1 cellular context compared by ENCODE assay signal in genomic region chr11:59171508-59172322, GRCh38.
A peak's percentile ranks its signal among the peaks of the same experiment; 100 is the strongest.
TF ChIP-seq lines count a peak whose summit lies in the region.

TSS of gene DTX4 (plus strand) at chr11:59172132. CDS start at chr11:59172596, 464 bp downstream.

TF ChIP-seq in WTC11, 78 proteins besides CTCF, POLR2A, EP300 and RAD21 (continued from another document and continues in another):
- TF ChIP-seq PRDM15 (CRISPR knock-in tag; IDR thresholded peaks at IDR 0.05) (no peak), ESRRA (CRISPR knock-in tag; IDR thresholded peaks at IDR 0.05; ENCODE audit: borderline replicate concordance) (no peak), IRF2 (CRISPR knock-in tag; IDR thresholded peaks at IDR 0.05; ENCODE audit: borderline replicate concordance, low read depth) (no peak), ZNF512 (CRISPR knock-in tag; IDR thresholded peaks at IDR 0.05; ENCODE audit: borderline replicate concordance) (peak; percentile 30; the same call in 1 of the 2 replicates), TEAD1 (CRISPR knock-in tag; IDR thresholded peaks at IDR 0.05) (no peak), HMGA2 (CRISPR knock-in tag; IDR thresholded peaks at IDR 0.05) (no peak), SMAD3 (CRISPR knock-in tag; IDR thresholded peaks at IDR 0.05; ENCODE audit: borderline replicate concordance) (no peak), FOXP1 (CRISPR knock-in tag; IDR thresholded peaks at IDR 0.05; ENCODE audit: borderline replicate concordance) (no peak; the same call in 1 of the 2 replicates), USF1 (CRISPR knock-in tag; IDR thresholded peaks at IDR 0.05) (no peak), TEAD4 (CRISPR knock-in tag; IDR thresholded peaks at IDR 0.05) (no peak), ZNF219 (CRISPR knock-in tag; IDR thresholded peaks at IDR 0.05; ENCODE audit: borderline replicate concordance) (no peak), CREM (CRISPR knock-in tag; IDR thresholded peaks at IDR 0.05) (no peak), ZNF317 (CRISPR knock-in tag; IDR thresholded peaks at IDR 0.05; ENCODE audit: borderline replicate concordance, low read depth) (no peak), ZNF671 (CRISPR knock-in tag; IDR thresholded peaks at IDR 0.05) (no peak), ZNF425 (CRISPR knock-in tag; conservative IDR thresholded peaks at IDR 0.05) (no peak), OVOL2 (CRISPR knock-in tag; IDR thresholded peaks at IDR 0.05; ENCODE audit: borderline replicate concordance) (no peak), STAT6 (CRISPR knock-in tag; conservative IDR thresholded peaks at IDR 0.05; ENCODE audit: low read depth) (no peak), FOXJ3 (CRISPR knock-in tag; IDR thresholded peaks at IDR 0.05; ENCODE audit: borderline replicate concordance) (no peak), ZBTB21 (CRISPR knock-in tag; IDR thresholded peaks at IDR 0.05; ENCODE audit: borderline replicate concordance) (0 out of 2 replicates have a peak, but pooled peaks have one; percentile 38), JAZF1 (CRISPR knock-in tag; IDR thresholded peaks at IDR 0.05) (no peak), AFF4 (CRISPR knock-in tag; IDR thresholded peaks at IDR 0.05; ENCODE audit: borderline replicate concordance) (no peak), ELF4 (CRISPR knock-in tag; IDR thresholded peaks at IDR 0.05; ENCODE audit: low read depth) (no peak), ATF6 (CRISPR knock-in tag; IDR thresholded peaks at IDR 0.05) (no peak), MXD4 (CRISPR knock-in tag; IDR thresholded peaks at IDR 0.05; ENCODE audit: borderline replicate concordance) (no peak), ZNF416 (CRISPR knock-in tag; IDR thresholded peaks at IDR 0.05) (no peak), JUN (CRISPR knock-in tag; IDR thresholded peaks at IDR 0.05) (no peak), ZNF423 (CRISPR knock-in tag; IDR thresholded peaks at IDR 0.05) (no peak), NFE2L1 (CRISPR knock-in tag; IDR thresholded peaks at IDR 0.05) (peak; percentile 14; the same call in 1 of the 2 replicates), ZNF263 (CRISPR knock-in tag; IDR thresholded peaks at IDR 0.05; ENCODE audit: low read depth) (no peak), ZNF532 (CRISPR knock-in tag; IDR thresholded peaks at IDR 0.05; ENCODE audit: borderline replicate concordance) (no peak), ZBTB43 (CRISPR knock-in tag; IDR thresholded peaks at IDR 0.05) (peak; percentile 82; the same call in 1 of the 2 replicates), GTF2I (CRISPR knock-in tag; conservative IDR thresholded peaks at IDR 0.05) (no peak)
